31 cellular contexts compared by ENCODE assay signal in genomic region chr4:99657801-99658200, GRCh38. TPM values are rescaled to one million over a fixed set of nuclear protein-coding genes. Genes with fewer than 3 reads are reported as not detected.
DNase-seq lines count a peak whose midpoint lies in the region; ATAC-seq and TF ChIP-seq lines count a peak whose summit lies in the region.
"Had no signal": no experiment of that assay in that cellular context is flagged by ENCODE, and none has a peak within 500 bp of the region (broad histone marks: within the 10 kb centered on the region; RNA-seq: fewer than 3 reads in every experiment).

TSS of gene C4orf54 (minus strand) at chr4:99657828. CDS start at chr4:99654648, 3,180 bp downstream.

- no peak within 1 kb of the TSS for H3K9ac ChIP-seq in trophoblast cell (ENCODE audit: low read length)
- H3K9ac ChIP-seq: BLaER1 treated with 17β-estradiol and CSF1 and Interleukin-3, amounts not matched to agents 10 nM and 100 nM; SK-N-SH had no signal

- no peak for TF ChIP-seq CTCF in RWPE1 (conservative IDR thresholded peaks at IDR 0.05; ENCODE audit: low read depth)
- TF ChIP-seq CTCF in gastroesophageal sphincter (IDR thresholded peaks at IDR 0.05) = no peak

- no peak within 1 kb of the TSS for H3K14ac ChIP-seq in trophoblast cell (ENCODE audit: low read length)

- peak; percentile 54 for DNase-seq in EH (ENCODE audit: low read depth)
- DNase-seq in RWPE1 (ENCODE audit: low spot score) = peak; percentile 50
- DNase-seq in trophoblast cell = peak; percentile 44 to 91
- DNase-seq in AG08396 (ENCODE audit: low spot score) = no peak
- no peak for DNase-seq in D341Med (ENCODE audit: low spot score)
- DNase-seq: ACHN; activated CD4-positive, alpha-beta T cell treated with anti-CD3 and anti-CD28 coated beads, Interleukin-2, amount 10 ng/mL, durations not matched to agents 7 days and 5 days; activated naive CD4-positive, alpha-beta T cell treated with anti-CD3 and anti-CD28 coated beads for 36 hours; amniotic stem cell; central memory CD4-positive, alpha-beta T cell; COR-L47; DMS79; foreskin fibroblast; H9; hippocampal formation; NCI-H1694; NCI-H2171; Peyer's patch; SK-N-SH; stimulated activated CD4-positive, alpha-beta T cell treated with anti-CD3 and anti-CD28 coated beads, Interleukin-4, amount 100 ng/mL, for 24 hours; stimulated activated naive B cell treated with anti-CD40 and anti-IgM and Interleukin-4, amounts not matched to agents 10 μg/mL and 1 μg/mL and 100 μg/mL, for 72 hours; T-helper 2 cell; testis had no signal

- no peak within 1 kb of the TSS for H3K4me2 ChIP-seq in trophoblast cell (ENCODE audit: low read length)
- H3K4me2 ChIP-seq: BLaER1 treated with 17β-estradiol and CSF1 and Interleukin-3, amounts not matched to agents 10 nM and 100 nM; SK-N-SH had no signal

- no peak within 1 kb of the TSS for H4K91ac ChIP-seq in trophoblast cell (ENCODE audit: low read depth, low read length)

- H3K79me1 ChIP-seq in trophoblast cell (ENCODE audit: low read length) = no peaks in the 10 kb centered on the region

- no peak within 1 kb of the TSS for H4K12ac ChIP-seq in trophoblast cell (ENCODE audit: low read depth, low read length)

- WGBS in gastroesophageal sphincter (ENCODE audit: low coverage in 1 of 2), 2 donors = 14 to 70% methylated on average over 1 of the region's 1 CpG
- WGBS in trophoblast cell (ENCODE audit: extremely low coverage, insufficient coverage, insufficient read length) = no CpG with 5 or more reads among the region's 1 CpG

- H3K27me3 ChIP-seq in gastroesophageal sphincter (no peaks in the 10 kb centered on the region), trophoblast cell (ENCODE audit: insufficient read depth, low read length) (no peaks in the 10 kb centered on the region)
- H3K27me3 ChIP-seq: BLaER1 treated with 17β-estradiol and CSF1 and Interleukin-3, amounts not matched to agents 10 nM and 100 nM; neutrophil; Peyer's patch; testis; vagina had no signal

- POLR2A ChIA-PET in RWPE1 (lab: Yijun Ruan, JAX; ENCODE audit: low non-redundant PET) = no interaction called here

- H3K18ac ChIP-seq in trophoblast cell (ENCODE audit: low read length) = no peak within 1 kb of the TSS

- H3K27ac ChIP-seq in RWPE1 (no peak within 1 kb of the TSS), gastroesophageal sphincter (peak within 1 kb of the TSS in 3 of 4 donors; percentile 47 to 74 (median 59)), trophoblast cell (ENCODE audit: low read depth, low read length) (no peak within 1 kb of the TSS)
- H3K27ac ChIP-seq: BLaER1 treated with 17β-estradiol and CSF1 and Interleukin-3, amounts not matched to agents 10 nM and 100 nM; neutrophil; Peyer's patch; prostate gland; testis; vagina had no signal

- H3K4ac ChIP-seq in trophoblast cell (ENCODE audit: low read depth, low read length) = no peak within 1 kb of the TSS

- H2BK12ac ChIP-seq in trophoblast cell (ENCODE audit: low read length) = no peak within 1 kb of the TSS

- ATAC-seq in gastroesophageal sphincter = no peak
- ATAC-seq in GM21390 (IDR thresholded peaks at IDR 0.05; ENCODE audit: unreplicated experiment) = no peak
- ATAC-seq in HG03378 (IDR thresholded peaks at IDR 0.05; ENCODE audit: unreplicated experiment) = no peak
- ATAC-seq: stimulated activated naive B cell treated with anti-CD40 and anti-IgM and Interleukin-4, amounts not matched to agents 10 μg/mL and 1 μg/mL and 100 μg/mL, for 72 hours had no signal

- H2BK120ac ChIP-seq in trophoblast cell (ENCODE audit: insufficient read depth, low read length, poor library complexity) = no peak within 1 kb of the TSS

- H4K8ac ChIP-seq in trophoblast cell (ENCODE audit: low read depth, low read length) = no peak within 1 kb of the TSS

- H3K23ac ChIP-seq in trophoblast cell (ENCODE audit: low read length) = no peak within 1 kb of the TSS

- H3K9me3 ChIP-seq in gastroesophageal sphincter = no peaks in the 10 kb centered on the region
- peaks cover 2% of the 10 kb centered on the region for H3K9me3 ChIP-seq in trophoblast cell (ENCODE audit: insufficient read depth, low read depth, low read length)
- H3K9me3 ChIP-seq: neutrophil, Peyer's patch, prostate gland, SK-N-SH, testis, vagina had no signal

- H3K4me3 ChIP-seq in gastroesophageal sphincter (no peak within 1 kb of the TSS), trophoblast cell (ENCODE audit: low read depth, low read length) (no peak within 1 kb of the TSS)
- H3K4me3 ChIP-seq: BLaER1 treated with 17β-estradiol and CSF1 and Interleukin-3, amounts not matched to agents 10 nM and 100 nM; lung; Peyer's patch; prostate gland; testis; vagina had no signal

- no peaks in the 10 kb centered on the region for H3K36me3 ChIP-seq in gastroesophageal sphincter
- H3K36me3 ChIP-seq in trophoblast cell (ENCODE audit: control insufficient read depth in 1 of 2, insufficient read depth in 2 of 2, low read length in 2 of 2) = no peaks in the 10 kb centered on the region
- H3K36me3 ChIP-seq: BLaER1 treated with 17β-estradiol and CSF1 and Interleukin-3, amounts not matched to agents 10 nM and 100 nM; neutrophil; Peyer's patch; prostate gland; vagina had no signal

- no peak for TF ChIP-seq EP300 in gastroesophageal sphincter (IDR thresholded peaks at IDR 0.05)

- no peak for TF ChIP-seq POLR2A in gastroesophageal sphincter (IDR thresholded peaks at IDR 0.05)

- H2AK5ac ChIP-seq in trophoblast cell (ENCODE audit: low read length) = no peak within 1 kb of the TSS

- no peaks in the 10 kb centered on the region for H3K79me2 ChIP-seq in trophoblast cell (ENCODE audit: control insufficient read depth, insufficient read depth, low read length, poor library complexity)

- H2AFZ ChIP-seq in trophoblast cell (ENCODE audit: insufficient read depth, low read length, poor library complexity) = no peak within 1 kb of the TSS

- CTCF ChIA-PET in RWPE1 (lab: Yijun Ruan, JAX) = no interaction called here

- H3K4me1 ChIP-seq in gastroesophageal sphincter (peaks cover 0 to 41% (median 0%) of the 10 kb centered on the region in 3 donors), trophoblast cell (ENCODE audit: control insufficient read depth in 1 of 2, insufficient read depth in 2 of 2, low read length in 2 of 2) (no peaks in the 10 kb centered on the region)
- H3K4me1 ChIP-seq: Peyer's patch, prostate gland, testis, vagina had no signal

- no peak within 1 kb of the TSS for H2BK5ac ChIP-seq in trophoblast cell (ENCODE audit: low read depth, low read length, poor library complexity)

RNA-seq across cellular contexts. Expression of gene C4orf54, which starts in this region (rescaled TPM):
- 1 to 10 TPM in 1 of 4 donors, under 1 TPM in 3; under 0.01 to 3.6 (median 0.60) TPM for total RNA-seq in gastroesophageal sphincter
- not detected in 2 replicates for polyA plus RNA-seq in trophoblast cell (2013)
- total RNA-seq: activated CD4-positive, alpha-beta T cell treated with anti-CD3 and anti-CD28 coated beads, Interleukin-2, amount 10 ng/mL, durations not matched to agents 7 days and 5 days; activated naive CD4-positive, alpha-beta T cell treated with anti-CD3 and anti-CD28 coated beads for 36 hours; H9; Peyer's patch; vagina had no signal
- polyA plus RNA-seq: SK-N-SH had no signal

Comparison
In these comparisons a context has a peak if more than half of its experiments do, and no peak if none do; other contexts are left out.
1. DNase-seq: peak in EH (single experiment), RWPE1 (single experiment) and trophoblast cell (2 of 2); none in AG08396 (single experiment) and D341Med (single experiment).
2. H3K27ac ChIP-seq: peak in gastroesophageal sphincter (3 of 4); none in RWPE1 (single experiment) and trophoblast cell (single experiment).